ENCODE assay signal across 8 cellular contexts in genomic region chr10:77643795-77644468, GRCh38. TPM values are rescaled to one million over a fixed set of nuclear protein-coding genes. Genes with fewer than 3 reads are reported as not detected.
DNase-seq lines count a peak whose midpoint lies in the region; FAIRE-seq and TF ChIP-seq lines count a peak whose summit lies in the region.

No MANE protein-coding gene starts in this region.

- H3K27ac ChIP-seq in kidney (ENCODE audit: low read depth in 2 of 2, low read length in 2 of 2) (no peak overlapping the region), uterus (no peak overlapping the region)

- H3K27ac Mint-ChIP-seq in activated T-helper 1 cell treated with anti-CD3 and anti-CD28 coated beads, Interleukin-12 subunit alpha, Interleukin-12 subunit beta, Interleukin-2, Interleukin-4 antibody, amounts not matched to agents 30 ng/mL and 10 ng/mL and 1 ng/mL, durations not matched to agents 14 hours and 24 hours and 36 hours: no peak overlapping the region

- intact Hi-C loops in kidney (cut with DNase I) (loop anchor here (5.0 to 10.0 kb wide), 2 partner anchors 259 to 467 kb away; no protein-coding TSS in a partner anchor), uterus (cut with DNase I; ENCODE audit: low total_unique reads) (loop anchor here (5.0 kb wide), 1 partner anchor 472 kb away; no protein-coding TSS in a partner anchor)
- intact Hi-C loops in activated T-helper 1 cell treated with anti-CD3 and anti-CD28 coated beads, Interleukin-12 subunit alpha, Interleukin-12 subunit beta, Interleukin-2, Interleukin-4 antibody, amounts not matched to agents 30 ng/mL and 10 ng/mL and 1 ng/mL, durations not matched to agents 14 hours and 24 hours and 36 hours (cut with micrococcal nuclease): loop anchor here (2.0 kb wide), 1 partner anchor 479 kb away; no protein-coding TSS in a partner anchor

- H3K27me3 Mint-ChIP-seq in activated T-helper 1 cell treated with anti-CD3 and anti-CD28 coated beads, Interleukin-12 subunit alpha, Interleukin-12 subunit beta, Interleukin-2, Interleukin-4 antibody, amounts not matched to agents 30 ng/mL and 10 ng/mL and 1 ng/mL, durations not matched to agents 14 hours and 24 hours and 36 hours (ENCODE audit: insufficient read depth): peaks cover 12% of the 10 kb centered on the region

- CTCF ChIA-PET in AG04449 (lab: Yijun Ruan, JAX): interaction anchor here (0.6 to 20.9 kb wide), 58 partner anchors 10 to 517 kb away, joined by 3 to 556 read pairs (median 4); no protein-coding TSS in a partner anchor

- H3K4me1 Mint-ChIP-seq in activated T-helper 1 cell treated with anti-CD3 and anti-CD28 coated beads, Interleukin-12 subunit alpha, Interleukin-12 subunit beta, Interleukin-2, Interleukin-4 antibody, amounts not matched to agents 30 ng/mL and 10 ng/mL and 1 ng/mL, durations not matched to agents 14 hours and 24 hours and 36 hours (ENCODE audit: low read depth): no peaks in the 10 kb centered on the region

- DNase-seq in AG04449 (ENCODE audit: low read depth, low spot score) (no peak), GDM1 (lab: John Stamatoyannopoulos, UW) (peak; percentile 10), MV-4-11 (lab: John Stamatoyannopoulos, UW) (peak; percentile 41), amniotic epithelial cell (ENCODE audit: low read depth) (peak; percentile 69), kidney (no peak), uterus (peak in 1 of 2 donors; percentile 41), NCI-H2107 (lab: John Stamatoyannopoulos, UW) (no peak)
- no peak for DNase-seq in activated T-helper 1 cell treated with anti-CD3 and anti-CD28 coated beads, Interleukin-12 subunit alpha, Interleukin-12 subunit beta, Interleukin-2, Interleukin-4 antibody, amounts not matched to agents 30 ng/mL and 10 ng/mL and 1 ng/mL, durations not matched to agents 14 hours and 24 hours and 36 hours (ENCODE audit: low spot score)

- no peak overlapping the region for H3K4me3 ChIP-seq in AG04449 (ENCODE audit: low read depth, low read length)
- H3K4me3 ChIP-seq in kidney (ENCODE audit: low read length in 2 of 2): no peak overlapping the region
- H3K4me3 ChIP-seq in uterus: no peak overlapping the region

- TF ChIP-seq POLR2A in uterus (IDR thresholded peaks at IDR 0.05): no peak

- H3K4me1 ChIP-seq in kidney (ENCODE audit: control insufficient read depth in 1 of 2, insufficient read depth in 1 of 2, low read depth in 1 of 2, low read length in 2 of 2) (no peaks in the 10 kb centered on the region), uterus (peaks cover 0 to 3% of the 10 kb centered on the region in 2 donors)

- no peak overlapping the region for H3K4me3 Mint-ChIP-seq in activated T-helper 1 cell treated with anti-CD3 and anti-CD28 coated beads, Interleukin-12 subunit alpha, Interleukin-12 subunit beta, Interleukin-2, Interleukin-4 antibody, amounts not matched to agents 30 ng/mL and 10 ng/mL and 1 ng/mL, durations not matched to agents 14 hours and 24 hours and 36 hours

- H3K27me3 ChIP-seq in uterus: no peaks in the 10 kb centered on the region

- H3K9me3 ChIP-seq in kidney (ENCODE audit: control insufficient read depth in 1 of 2, low read length in 2 of 2) (no peaks in the 10 kb centered on the region), uterus (no peaks in the 10 kb centered on the region)

- POLR2A ChIA-PET in AG04449 (lab: Yijun Ruan, JAX): no interaction called here

- H3K9ac ChIP-seq in kidney (ENCODE audit: low read length in 2 of 2): no peak overlapping the region

- FAIRE-seq in kidney (lab: Jason Lieb, UNC): no peak

- no peaks in the 10 kb centered on the region for H3K36me3 Mint-ChIP-seq in activated T-helper 1 cell treated with anti-CD3 and anti-CD28 coated beads, Interleukin-12 subunit alpha, Interleukin-12 subunit beta, Interleukin-2, Interleukin-4 antibody, amounts not matched to agents 30 ng/mL and 10 ng/mL and 1 ng/mL, durations not matched to agents 14 hours and 24 hours and 36 hours (ENCODE audit: low read depth)

- TF ChIP-seq CTCF in AG04449 (IDR thresholded peaks at IDR 0.05; ENCODE audit: insufficient read depth, low read length, missing control alignments) (peak; percentile 54), kidney (IDR thresholded peaks at IDR 0.05; ENCODE audit: borderline replicate concordance, extremely low read depth, insufficient read depth) (peak; percentile 42), uterus (IDR thresholded peaks at IDR 0.05) (peak; percentile 27 to 56 (median 50))

- no peaks in the 10 kb centered on the region for H3K9me3 Mint-ChIP-seq in activated T-helper 1 cell treated with anti-CD3 and anti-CD28 coated beads, Interleukin-12 subunit alpha, Interleukin-12 subunit beta, Interleukin-2, Interleukin-4 antibody, amounts not matched to agents 30 ng/mL and 10 ng/mL and 1 ng/mL, durations not matched to agents 14 hours and 24 hours and 36 hours

- no peaks in the 10 kb centered on the region for H3K36me3 ChIP-seq in kidney (ENCODE audit: control insufficient read depth in 1 of 2, insufficient read depth in 2 of 2, low read length in 2 of 2)
- H3K36me3 ChIP-seq in uterus: no peaks in the 10 kb centered on the region

RNA-seq across cellular contexts. Expression of gene KCNMA1, which starts 6.3 kb away (rescaled TPM):
- total RNA-seq in kidney (8.9 TPM), uterus (100 to 1,000 TPM in 3 of 4 donors, 10 to 100 TPM in 1; 86.2 to 236 (median 164) TPM)
- 4.2 TPM for polyA plus RNA-seq in kidney (ENCODE audit: insufficient read depth, low read depth, low replicate concordance)
- not detected in 2 replicates for total RNA-seq in activated T-helper 1 cell treated with anti-CD3 and anti-CD28 coated beads, Interleukin-12 subunit alpha, Interleukin-12 subunit beta, Interleukin-2, Interleukin-4 antibody, amounts not matched to agents 30 ng/mL and 10 ng/mL and 1 ng/mL, durations not matched to agents 14 hours and 24 hours and 36 hours

Comparison
In these comparisons a context has a peak if more than half of its experiments do, and no peak if none do; other contexts are left out.
1. DNase-seq: peak in GDM1 (single experiment), MV-4-11 (single experiment) and amniotic epithelial cell (single experiment); none in AG04449 (single experiment), kidney (single experiment), activated T-helper 1 cell treated with anti-CD3 and anti-CD28 coated beads, Interleukin-12 subunit alpha, Interleukin-12 subunit beta, Interleukin-2, Interleukin-4 antibody, amounts not matched to agents 30 ng/mL and 10 ng/mL and 1 ng/mL, durations not matched to agents 14 hours and 24 hours and 36 hours (single experiment) and NCI-H2107 (single experiment).
2. Peak in every context shown above with its lines, with median percentiles within 50 percentile points of each other: CTCF ChIP-seq.